15 cellular contexts compared by ENCODE assay signal in the genomic region with DNA sequence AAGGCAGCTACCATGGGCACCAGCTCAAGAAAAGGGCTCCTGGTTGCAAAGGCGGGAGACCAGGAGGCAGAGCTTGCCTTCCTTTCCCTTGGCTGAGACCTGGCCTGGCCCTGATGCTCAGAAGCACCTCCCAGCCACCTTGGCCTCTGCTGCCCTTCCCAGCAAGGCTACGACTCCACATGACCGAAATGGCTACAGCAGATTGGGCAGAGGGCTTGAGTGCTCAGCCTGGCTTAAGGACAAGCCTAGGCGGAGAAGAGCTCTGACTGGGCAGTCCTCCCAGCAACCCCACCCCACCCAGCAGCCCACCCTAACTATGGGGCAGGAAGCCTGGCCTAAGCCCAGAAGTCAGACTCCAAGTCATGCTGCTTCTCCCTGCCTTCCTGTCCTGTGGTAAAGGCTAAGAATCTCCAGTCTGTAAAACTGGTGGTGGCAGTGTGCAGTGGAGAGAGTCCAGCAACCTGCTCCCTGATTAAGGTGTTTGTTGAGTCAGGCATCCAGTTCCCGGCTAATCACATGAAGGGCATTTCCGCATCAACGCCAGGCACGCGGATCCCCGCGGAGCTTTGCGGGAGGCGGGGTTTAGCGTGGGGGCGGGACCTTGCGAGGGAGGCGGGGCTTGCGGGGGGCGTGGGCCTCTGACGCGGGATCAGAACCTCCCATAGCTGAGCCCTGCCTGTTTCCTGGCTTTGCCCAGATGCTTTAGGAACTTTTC.
DNase-seq lines count a peak whose midpoint lies in the region; ATAC-seq and TF ChIP-seq lines count a peak whose summit lies in the region.
"Had no signal": no experiment of that assay in that cellular context is flagged by ENCODE, and none has a peak within 500 bp of the region (broad histone marks: within the 10 kb centered on the region; RNA-seq: fewer than 3 reads in every experiment).

No MANE protein-coding gene starts in this region.

- H3K27ac Mint-ChIP-seq in T-helper 17 cell: no peak overlapping the region
- H3K27ac Mint-ChIP-seq: activated T-helper 2 cell treated with anti-CD3 and anti-CD28 coated beads, Interferon-gamma antibody, Interleukin-2, Interleukin-4, amounts not matched to agents 10 μg/mL and 5 μg/mL and 100 μg/mL, durations not matched to agents 14 hours and 24 hours and 36 hours had no signal

- no peaks in the 10 kb centered on the region for H3K36me3 Mint-ChIP-seq in T-helper 17 cell (ENCODE audit: low read depth)

- H3K27me3 Mint-ChIP-seq in T-helper 17 cell: peaks cover 8% of the 10 kb centered on the region

- ATAC-seq in GM19043 (IDR thresholded peaks at IDR 0.05; ENCODE audit: low read depth, unreplicated experiment) (peak; percentile 56), HG03571 (IDR thresholded peaks at IDR 0.05; ENCODE audit: unreplicated experiment) (no peak), T-helper 17 cell (no peak), SK-N-SH treated with all-trans-retinoic acid at 6 μM for 48 hours (no peak)
- ATAC-seq: PC-3 had no signal

- no peaks in the 10 kb centered on the region for H3K9me3 ChIP-seq in T-helper 17 cell (ENCODE audit: control insufficient read depth, low read length, poor library complexity, severe bottlenecking)

- no peak overlapping the region for H3K4me3 Mint-ChIP-seq in T-helper 17 cell

- H3K4me1 Mint-ChIP-seq in T-helper 17 cell: no peaks in the 10 kb centered on the region

- peak; percentile 23 for DNase-seq in SW480 (ENCODE audit: low spot score)
- peak; percentile 88 for DNase-seq in iPS-NIHi7 (ENCODE audit: extremely low spot score)
- peak; percentile 24 for DNase-seq in stimulated activated CD8-positive, alpha-beta memory T cell treated with anti-CD3 and anti-CD28 coated beads, Interleukin-4, amount 100 ng/mL, for 48 hours
- no peak for DNase-seq in T-helper 17 cell
- no peak for DNase-seq in NCI-H2107 treated with DMSO at 0.1 percent for 48 hours (lab: John Stamatoyannopoulos, UW; ENCODE audit: unreplicated experiment)
- DNase-seq: glutamatergic neuron; NCI-H1694 treated with DMSO at 0.1 percent for 48 hours; NCI-H524; PC-3; stimulated activated naive CD4-positive, alpha-beta T cell; WERI-Rb-1 had no signal

TF ChIP-seq in SK-N-SH treated with all-trans-retinoic acid at 6 μM for 48 hours, 23 proteins besides CTCF, POLR2A, EP300 and RAD21:
- TF ChIP-seq SNAI2 (CRISPR knock-in tag; IDR thresholded peaks at IDR 0.05) (no peak), ESRRG (CRISPR knock-in tag; IDR thresholded peaks at IDR 0.05) (no peak), TCF4 (CRISPR knock-in tag; IDR thresholded peaks at IDR 0.05; ENCODE audit: borderline replicate concordance) (no peak), ZC3H10 (CRISPR knock-in tag; IDR thresholded peaks at IDR 0.05) (no peak), ZNF8 (CRISPR knock-in tag; IDR thresholded peaks at IDR 0.05) (no peak), PPARA (CRISPR knock-in tag; IDR thresholded peaks at IDR 0.05; ENCODE audit: borderline replicate concordance) (no peak), ARNTL (CRISPR knock-in tag; IDR thresholded peaks at IDR 0.05; ENCODE audit: borderline replicate concordance, low read depth) (no peak), OSR1 (CRISPR knock-in tag; IDR thresholded peaks at IDR 0.05) (no peak), RARB (CRISPR knock-in tag; IDR thresholded peaks at IDR 0.05) (no peak), ZFP3 (CRISPR knock-in tag; IDR thresholded peaks at IDR 0.05) (no peak), CSDC2 (CRISPR knock-in tag; IDR thresholded peaks at IDR 0.05) (no peak), ISL1 (CRISPR knock-in tag; IDR thresholded peaks at IDR 0.05) (no peak), GLIS3 (CRISPR knock-in tag; IDR thresholded peaks at IDR 0.05) (no peak), ZNF70 (CRISPR knock-in tag; IDR thresholded peaks at IDR 0.05) (no peak), ZNF565 (CRISPR knock-in tag; conservative IDR thresholded peaks at IDR 0.05; ENCODE audit: low read depth) (no peak)
- TF ChIP-seq, protein P1, sequence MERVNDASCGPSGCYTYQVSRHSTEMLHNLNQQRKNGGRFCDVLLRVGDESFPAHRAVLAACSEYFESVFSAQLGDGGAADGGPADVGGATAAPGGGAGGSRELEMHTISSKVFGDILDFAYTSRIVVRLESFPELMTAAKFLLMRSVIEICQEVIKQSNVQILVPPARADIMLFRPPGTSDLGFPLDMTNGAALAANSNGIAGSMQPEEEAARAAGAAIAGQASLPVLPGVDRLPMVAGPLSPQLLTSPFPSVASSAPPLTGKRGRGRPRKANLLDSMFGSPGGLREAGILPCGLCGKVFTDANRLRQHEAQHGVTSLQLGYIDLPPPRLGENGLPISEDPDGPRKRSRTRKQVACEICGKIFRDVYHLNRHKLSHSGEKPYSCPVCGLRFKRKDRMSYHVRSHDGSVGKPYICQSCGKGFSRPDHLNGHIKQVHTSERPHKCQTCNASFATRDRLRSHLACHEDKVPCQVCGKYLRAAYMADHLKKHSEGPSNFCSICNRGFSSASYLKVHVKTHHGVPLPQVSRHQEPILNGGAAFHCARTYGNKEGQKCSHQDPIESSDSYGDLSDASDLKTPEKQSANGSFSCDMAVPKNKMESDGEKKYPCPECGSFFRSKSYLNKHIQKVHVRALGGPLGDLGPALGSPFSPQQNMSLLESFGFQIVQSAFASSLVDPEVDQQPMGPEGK (CRISPR knock-in tag; IDR thresholded peaks at IDR 0.05; ENCODE audit: borderline replicate concordance): no peak
- TF ChIP-seq, protein P2, sequence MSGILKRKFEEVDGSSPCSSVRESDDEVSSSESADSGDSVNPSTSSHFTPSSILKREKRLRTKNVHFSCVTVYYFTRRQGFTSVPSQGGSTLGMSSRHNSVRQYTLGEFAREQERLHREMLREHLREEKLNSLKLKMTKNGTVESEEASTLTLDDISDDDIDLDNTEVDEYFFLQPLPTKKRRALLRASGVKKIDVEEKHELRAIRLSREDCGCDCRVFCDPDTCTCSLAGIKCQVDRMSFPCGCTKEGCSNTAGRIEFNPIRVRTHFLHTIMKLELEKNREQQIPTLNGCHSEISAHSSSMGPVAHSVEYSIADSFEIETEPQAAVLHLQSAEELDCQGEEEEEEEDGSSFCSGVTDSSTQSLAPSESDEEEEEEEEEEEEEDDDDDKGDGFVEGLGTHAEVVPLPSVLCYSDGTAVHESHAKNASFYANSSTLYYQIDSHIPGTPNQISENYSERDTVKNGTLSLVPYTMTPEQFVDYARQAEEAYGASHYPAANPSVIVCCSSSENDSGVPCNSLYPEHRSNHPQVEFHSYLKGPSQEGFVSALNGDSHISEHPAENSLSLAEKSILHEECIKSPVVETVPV (CRISPR knock-in tag; IDR thresholded peaks at IDR 0.05): no peak
- TF ChIP-seq, protein P3, sequence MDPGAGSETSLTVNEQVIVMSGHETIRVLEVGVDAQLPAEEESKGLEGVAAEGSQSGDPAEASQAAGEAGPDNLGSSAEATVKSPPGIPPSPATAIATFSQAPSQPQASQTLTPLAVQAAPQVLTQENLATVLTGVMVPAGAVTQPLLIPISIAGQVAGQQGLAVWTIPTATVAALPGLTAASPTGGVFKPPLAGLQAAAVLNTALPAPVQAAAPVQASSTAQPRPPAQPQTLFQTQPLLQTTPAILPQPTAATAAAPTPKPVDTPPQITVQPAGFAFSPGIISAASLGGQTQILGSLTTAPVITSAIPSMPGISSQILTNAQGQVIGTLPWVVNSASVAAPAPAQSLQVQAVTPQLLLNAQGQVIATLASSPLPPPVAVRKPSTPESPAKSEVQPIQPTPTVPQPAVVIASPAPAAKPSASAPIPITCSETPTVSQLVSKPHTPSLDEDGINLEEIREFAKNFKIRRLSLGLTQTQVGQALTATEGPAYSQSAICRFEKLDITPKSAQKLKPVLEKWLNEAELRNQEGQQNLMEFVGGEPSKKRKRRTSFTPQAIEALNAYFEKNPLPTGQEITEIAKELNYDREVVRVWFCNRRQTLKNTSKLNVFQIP (CRISPR knock-in tag; IDR thresholded peaks at IDR 0.05; ENCODE audit: borderline replicate concordance, low read depth): no peak
- TF ChIP-seq, protein P4, sequence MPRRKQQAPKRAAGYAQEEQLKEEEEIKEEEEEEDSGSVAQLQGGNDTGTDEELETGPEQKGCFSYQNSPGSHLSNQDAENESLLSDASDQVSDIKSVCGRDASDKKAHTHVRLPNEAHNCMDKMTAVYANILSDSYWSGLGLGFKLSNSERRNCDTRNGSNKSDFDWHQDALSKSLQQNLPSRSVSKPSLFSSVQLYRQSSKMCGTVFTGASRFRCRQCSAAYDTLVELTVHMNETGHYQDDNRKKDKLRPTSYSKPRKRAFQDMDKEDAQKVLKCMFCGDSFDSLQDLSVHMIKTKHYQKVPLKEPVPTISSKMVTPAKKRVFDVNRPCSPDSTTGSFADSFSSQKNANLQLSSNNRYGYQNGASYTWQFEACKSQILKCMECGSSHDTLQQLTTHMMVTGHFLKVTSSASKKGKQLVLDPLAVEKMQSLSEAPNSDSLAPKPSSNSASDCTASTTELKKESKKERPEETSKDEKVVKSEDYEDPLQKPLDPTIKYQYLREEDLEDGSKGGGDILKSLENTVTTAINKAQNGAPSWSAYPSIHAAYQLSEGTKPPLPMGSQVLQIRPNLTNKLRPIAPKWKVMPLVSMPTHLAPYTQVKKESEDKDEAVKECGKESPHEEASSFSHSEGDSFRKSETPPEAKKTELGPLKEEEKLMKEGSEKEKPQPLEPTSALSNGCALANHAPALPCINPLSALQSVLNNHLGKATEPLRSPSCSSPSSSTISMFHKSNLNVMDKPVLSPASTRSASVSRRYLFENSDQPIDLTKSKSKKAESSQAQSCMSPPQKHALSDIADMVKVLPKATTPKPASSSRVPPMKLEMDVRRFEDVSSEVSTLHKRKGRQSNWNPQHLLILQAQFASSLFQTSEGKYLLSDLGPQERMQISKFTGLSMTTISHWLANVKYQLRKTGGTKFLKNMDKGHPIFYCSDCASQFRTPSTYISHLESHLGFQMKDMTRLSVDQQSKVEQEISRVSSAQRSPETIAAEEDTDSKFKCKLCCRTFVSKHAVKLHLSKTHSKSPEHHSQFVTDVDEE (CRISPR knock-in tag; IDR thresholded peaks at IDR 0.05): no peak

Comparison
In these comparisons a context has a peak if more than half of its experiments do, and no peak if none do; other contexts are left out.
1. DNase-seq: peak in SW480 (single experiment), iPS-NIHi7 (single experiment) and stimulated activated CD8-positive, alpha-beta memory T cell treated with anti-CD3 and anti-CD28 coated beads, Interleukin-4, amount 100 ng/mL, for 48 hours (single experiment); none in T-helper 17 cell (0 of 3) and NCI-H2107 treated with DMSO at 0.1 percent for 48 hours (single experiment).